Comparison of ENCODE assay signal across 8 cellular contexts in the genomic region with DNA sequence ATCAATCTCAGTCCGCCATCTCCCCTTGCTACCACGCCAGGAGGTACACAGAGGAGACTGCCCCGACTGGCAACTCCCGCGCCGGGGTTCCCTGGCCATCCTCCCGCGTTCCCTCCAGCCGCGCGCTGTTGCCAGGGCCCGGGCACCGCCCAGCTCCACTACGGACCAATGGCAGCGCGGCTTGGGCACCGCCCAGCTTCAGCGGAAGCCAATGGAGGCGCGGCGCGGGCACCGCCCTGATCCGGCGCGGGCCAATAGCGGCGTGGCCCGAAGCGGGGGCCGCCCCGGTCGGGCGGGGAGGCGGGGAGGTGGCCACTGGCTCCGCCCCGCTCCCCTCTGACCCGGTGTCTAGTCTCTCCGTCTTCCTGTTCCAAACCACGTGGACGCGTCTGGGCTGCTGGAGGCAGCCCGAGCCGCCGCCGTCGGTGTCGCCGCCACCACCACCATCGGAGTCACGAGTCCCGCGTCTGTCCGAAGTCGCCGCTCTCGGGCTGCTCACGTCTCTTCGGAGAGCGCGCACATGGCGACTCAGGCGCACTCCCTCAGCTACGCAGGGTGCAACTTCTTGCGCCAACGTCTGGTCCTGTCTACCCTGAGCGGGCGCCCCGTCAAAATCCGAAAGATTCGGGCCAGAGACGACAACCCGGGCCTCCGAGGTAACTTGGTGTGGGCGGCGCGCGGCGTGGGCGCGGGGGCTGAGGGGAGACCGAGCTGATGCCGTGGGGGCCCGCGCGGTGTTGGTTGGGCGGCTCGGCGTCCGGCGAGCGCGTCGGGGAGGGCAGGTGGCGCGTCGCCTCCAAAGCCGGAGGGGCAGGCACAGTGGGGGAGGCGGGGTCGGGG. TPM values are rescaled to one million over a fixed set of nuclear protein-coding genes. Genes with fewer than 3 reads are reported as not detected.
DNase-seq lines count a peak whose midpoint lies in the region; ATAC-seq and TF ChIP-seq lines count a peak whose summit lies in the region.

A gene with protein sequence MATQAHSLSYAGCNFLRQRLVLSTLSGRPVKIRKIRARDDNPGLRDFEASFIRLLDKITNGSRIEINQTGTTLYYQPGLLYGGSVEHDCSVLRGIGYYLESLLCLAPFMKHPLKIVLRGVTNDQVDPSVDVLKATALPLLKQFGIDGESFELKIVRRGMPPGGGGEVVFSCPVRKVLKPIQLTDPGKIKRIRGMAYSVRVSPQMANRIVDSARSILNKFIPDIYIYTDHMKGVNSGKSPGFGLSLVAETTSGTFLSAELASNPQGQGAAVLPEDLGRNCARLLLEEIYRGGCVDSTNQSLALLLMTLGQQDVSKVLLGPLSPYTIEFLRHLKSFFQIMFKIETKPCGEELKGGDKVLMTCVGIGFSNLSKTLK (plus strand): TSS at position 373 of the 840 bp plus-strand sequence. CDS start 148 bp downstream, at position 521.

- peak within 1 kb of the TSS; percentile 92 for H3K4me3 Mint-ChIP-seq in nephron progenitor cell
- peak within 1 kb of the TSS; percentile 97 to 99 for H3K4me3 Mint-ChIP-seq in stimulated activated naive CD8-positive, alpha-beta T cell treated with anti-CD3 and anti-CD28 coated beads, Interleukin-15, amount 100 ng/mL, for 72 hours

- peaks cover 1% of the 10 kb centered on the region; the same call in 1 of the 2 replicates for H3K27me3 ChIP-seq in H7 (ENCODE audit: control insufficient read depth, insufficient read depth, low read length)

- H3K9me3 Mint-ChIP-seq in nephron progenitor cell, result peaks cover 11% of the 10 kb centered on the region
- peaks cover 7 to 8% of the 10 kb centered on the region in 2 donors for H3K9me3 Mint-ChIP-seq in stimulated activated naive CD8-positive, alpha-beta T cell treated with anti-CD3 and anti-CD28 coated beads, Interleukin-15, amount 100 ng/mL, for 72 hours

- H3K27me3 Mint-ChIP-seq in nephron progenitor cell (ENCODE audit: low read depth, poor library complexity), result peaks cover 6% of the 10 kb centered on the region
- H3K27me3 Mint-ChIP-seq in stimulated activated naive CD8-positive, alpha-beta T cell treated with anti-CD3 and anti-CD28 coated beads, Interleukin-15, amount 100 ng/mL, for 72 hours, result no peaks in the 10 kb centered on the region

- peak; percentile 98 for DNase-seq in ELF-1 (ENCODE audit: low read depth, low spot score)
- DNase-seq in H7, result peak; percentile 98
- peak; percentile 95 for DNase-seq in M059J (ENCODE audit: low read depth)
- peak; percentile 76 to 86 for DNase-seq in SHP77 (lab: John Stamatoyannopoulos, UW)
- peak; percentile 99 for DNase-seq in activated effector memory CD4-positive, alpha-beta T cell treated with anti-CD3 and anti-CD28 coated beads, Interleukin-2, amount 50 U/mL, for 16 hours
- DNase-seq in fibroblast of the conjunctiva (ENCODE audit: low read depth), result peak; percentile 87
- DNase-seq in nephron progenitor cell, result peak; percentile 96
- peak; percentile 98 to 99 for DNase-seq in stimulated activated naive CD8-positive, alpha-beta T cell treated with anti-CD3 and anti-CD28 coated beads, Interleukin-15, amount 100 ng/mL, for 72 hours

- peaks cover 14% of the 10 kb centered on the region for H3K36me3 Mint-ChIP-seq in nephron progenitor cell (ENCODE audit: low read depth)

- peak; percentile 97 for ATAC-seq in stimulated activated naive CD8-positive, alpha-beta T cell treated with anti-CD3 and anti-CD28 coated beads, Interleukin-15, amount 100 ng/mL, for 72 hours

- no peak for TF ChIP-seq CTCF in nephron progenitor cell (IDR thresholded peaks at IDR 0.05)

- H3K4me3 ChIP-seq in H7 (ENCODE audit: insufficient read depth, low read depth, low read length), result peak within 1 kb of the TSS; percentile 92

- peak within 1 kb of the TSS; percentile 93 for H3K27ac Mint-ChIP-seq in nephron progenitor cell
- H3K27ac Mint-ChIP-seq in stimulated activated naive CD8-positive, alpha-beta T cell treated with anti-CD3 and anti-CD28 coated beads, Interleukin-15, amount 100 ng/mL, for 72 hours, result peak within 1 kb of the TSS; percentile 88 to 98

- H3K4me1 Mint-ChIP-seq in nephron progenitor cell, result peaks cover 45% of the 10 kb centered on the region
- H3K4me1 Mint-ChIP-seq in stimulated activated naive CD8-positive, alpha-beta T cell treated with anti-CD3 and anti-CD28 coated beads, Interleukin-15, amount 100 ng/mL, for 72 hours, result peaks cover 44% of the 10 kb centered on the region

- no peaks in the 10 kb centered on the region for H3K36me3 ChIP-seq in H7 (replicated peaks; ENCODE audit: control insufficient read depth, insufficient read depth, low read length)

RNA-seq across cellular contexts. Expression of the gene that starts here (rescaled TPM):
- total RNA-seq in H7 (2014; rRNA removed; shearing (Covaris generic)), result 16.6 and 25.6 TPM in 2 replicates
- total RNA-seq in M059J (2014; rRNA removed; shearing (Covaris generic)), result 14.7 and 15.4 TPM in 2 replicates

Comparison
In these comparisons a context has a peak if more than half of its experiments do, and no peak if none do; other contexts are left out.
1. Peak in every context shown above with its lines: DNase-seq, ATAC-seq and H3K4me3 ChIP-seq.